ENCODE assay signal across 1 cellular context in the genomic region with DNA sequence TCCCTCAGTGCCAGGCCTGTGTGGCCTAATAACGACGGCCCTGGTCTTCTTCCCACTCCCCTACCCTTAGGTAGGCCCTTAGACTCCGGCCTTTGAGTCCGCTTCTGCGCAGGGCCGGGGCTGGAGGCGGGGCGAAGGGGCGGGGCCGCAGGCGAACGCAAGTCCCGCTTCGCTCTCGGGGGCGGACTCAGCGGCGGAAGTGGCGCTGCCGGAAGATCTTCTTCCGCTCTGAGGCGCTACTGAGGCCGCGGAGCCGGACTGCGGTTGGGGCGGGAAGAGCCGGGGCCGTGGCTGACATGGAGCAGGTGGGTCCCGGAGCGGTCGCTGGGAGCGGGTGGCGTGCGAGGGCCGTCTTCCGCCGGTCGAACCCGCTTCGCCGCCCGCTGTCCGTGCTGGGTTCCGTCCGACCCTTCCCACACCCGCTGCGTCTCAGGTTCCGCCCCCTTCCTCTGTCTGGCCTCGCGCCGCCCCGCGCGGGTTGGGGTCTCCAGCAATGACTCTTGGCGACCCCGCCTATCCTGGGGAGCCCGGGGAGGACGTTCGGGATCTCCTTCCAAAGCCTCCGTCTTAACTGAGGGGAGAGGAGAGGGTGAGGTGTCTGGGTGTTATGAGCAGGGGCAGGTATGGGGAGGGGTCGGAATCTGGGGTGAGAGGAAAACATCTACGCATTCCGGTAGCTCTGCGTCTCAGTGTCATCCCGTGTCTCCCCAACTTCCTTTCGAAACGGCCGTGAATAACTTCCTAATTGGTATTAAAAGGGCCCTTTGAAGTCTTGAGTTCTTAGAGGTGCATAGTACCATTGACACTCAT.
TF ChIP-seq lines count a peak whose summit lies in the region.

A gene (plus strand): TSS at position 218 of the 810 bp plus-strand sequence. CDS start 16,388 bp downstream, outside the sequence.

TF ChIP-seq in HepG2, 621 proteins besides CTCF, POLR2A, EP300 and RAD21 (continued from another document and continues in another):
- TF ChIP-seq, protein P1, sequence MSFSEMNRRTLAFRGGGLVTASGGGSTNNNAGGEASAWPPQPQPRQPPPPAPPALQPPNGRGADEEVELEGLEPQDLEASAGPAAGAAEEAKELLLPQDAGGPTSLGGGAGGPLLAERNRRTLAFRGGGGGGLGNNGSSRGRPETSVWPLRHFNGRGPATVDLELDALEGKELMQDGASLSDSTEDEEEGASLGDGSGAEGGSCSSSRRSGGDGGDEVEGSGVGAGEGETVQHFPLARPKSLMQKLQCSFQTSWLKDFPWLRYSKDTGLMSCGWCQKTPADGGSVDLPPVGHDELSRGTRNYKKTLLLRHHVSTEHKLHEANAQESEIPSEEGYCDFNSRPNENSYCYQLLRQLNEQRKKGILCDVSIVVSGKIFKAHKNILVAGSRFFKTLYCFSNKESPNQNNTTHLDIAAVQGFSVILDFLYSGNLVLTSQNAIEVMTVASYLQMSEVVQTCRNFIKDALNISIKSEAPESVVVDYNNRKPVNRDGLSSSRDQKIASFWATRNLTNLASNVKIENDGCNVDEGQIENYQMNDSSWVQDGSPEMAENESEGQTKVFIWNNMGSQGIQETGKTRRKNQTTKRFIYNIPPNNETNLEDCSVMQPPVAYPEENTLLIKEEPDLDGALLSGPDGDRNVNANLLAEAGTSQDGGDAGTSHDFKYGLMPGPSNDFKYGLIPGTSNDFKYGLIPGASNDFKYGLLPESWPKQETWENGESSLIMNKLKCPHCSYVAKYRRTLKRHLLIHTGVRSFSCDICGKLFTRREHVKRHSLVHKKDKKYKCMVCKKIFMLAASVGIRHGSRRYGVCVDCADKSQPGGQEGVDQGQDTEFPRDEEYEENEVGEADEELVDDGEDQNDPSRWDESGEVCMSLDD (CRISPR knock-in tag; IDR thresholded peaks at IDR 0.05; ENCODE audit: borderline replicate concordance), result peak; percentile 25; the same call in 1 of the 2 replicates
- TF ChIP-seq GATA4 (IDR thresholded peaks at IDR 0.05; ENCODE audit: borderline replicate concordance, low read depth) (peak; percentile 61; the same call in 1 of the 2 replicates), MIXL1 (CRISPR knock-in tag; IDR thresholded peaks at IDR 0.05) (no peak), CEBPG (CRISPR knock-in tag; IDR thresholded peaks at IDR 0.05) (no peak; the same call in 1 of the 2 replicates), ESRRA (CRISPR knock-in tag; IDR thresholded peaks at IDR 0.05; ENCODE audit: low read depth) (peak; percentile 80; the same call in 1 of the 2 replicates), ZNF616 (CRISPR knock-in tag; IDR thresholded peaks at IDR 0.05; ENCODE audit: low read depth) (no peak; the same call in 1 of the 2 replicates), NFE2L2 (IDR thresholded peaks at IDR 0.05; ENCODE audit: low read length) (no peak), POLR2AphosphoS5 (IDR thresholded peaks at IDR 0.05; ENCODE audit: low read depth, low read length) (peak; percentile 93), ZNF34 (CRISPR knock-in tag; IDR thresholded peaks at IDR 0.05; ENCODE audit: borderline replicate concordance) (peak; percentile 86; the same call in 1 of the 2 replicates), ZNF333 (CRISPR knock-in tag; IDR thresholded peaks at IDR 0.05; ENCODE audit: borderline replicate concordance) (peak; percentile 91; the same call in 1 of the 2 replicates), MEIS1 (CRISPR knock-in tag; IDR thresholded peaks at IDR 0.05; ENCODE audit: borderline replicate concordance) (peak; percentile 76; the same call in 1 of the 2 replicates), MAFF (IDR thresholded peaks at IDR 0.05; ENCODE audit: low read depth, low read length) (no peak), FLYWCH1 (CRISPR knock-in tag; IDR thresholded peaks at IDR 0.05) (no peak), CENPT (CRISPR knock-in tag; IDR thresholded peaks at IDR 0.05; ENCODE audit: low read depth) (no peak), ZNF776 (CRISPR knock-in tag; IDR thresholded peaks at IDR 0.05) (peak; percentile 87), REPIN1 (CRISPR knock-in tag; IDR thresholded peaks at IDR 0.05; ENCODE audit: borderline replicate concordance, low read depth) (peak; percentile 68; the same call in 1 of the 2 replicates), ETV6 (CRISPR knock-in tag; conservative IDR thresholded peaks at IDR 0.05) (peak; percentile 85), CCDC6 (CRISPR knock-in tag; IDR thresholded peaks at IDR 0.05) (0 out of 2 replicates have a peak, but pooled peaks have one; percentile 76)
- TF ChIP-seq, protein P2, sequence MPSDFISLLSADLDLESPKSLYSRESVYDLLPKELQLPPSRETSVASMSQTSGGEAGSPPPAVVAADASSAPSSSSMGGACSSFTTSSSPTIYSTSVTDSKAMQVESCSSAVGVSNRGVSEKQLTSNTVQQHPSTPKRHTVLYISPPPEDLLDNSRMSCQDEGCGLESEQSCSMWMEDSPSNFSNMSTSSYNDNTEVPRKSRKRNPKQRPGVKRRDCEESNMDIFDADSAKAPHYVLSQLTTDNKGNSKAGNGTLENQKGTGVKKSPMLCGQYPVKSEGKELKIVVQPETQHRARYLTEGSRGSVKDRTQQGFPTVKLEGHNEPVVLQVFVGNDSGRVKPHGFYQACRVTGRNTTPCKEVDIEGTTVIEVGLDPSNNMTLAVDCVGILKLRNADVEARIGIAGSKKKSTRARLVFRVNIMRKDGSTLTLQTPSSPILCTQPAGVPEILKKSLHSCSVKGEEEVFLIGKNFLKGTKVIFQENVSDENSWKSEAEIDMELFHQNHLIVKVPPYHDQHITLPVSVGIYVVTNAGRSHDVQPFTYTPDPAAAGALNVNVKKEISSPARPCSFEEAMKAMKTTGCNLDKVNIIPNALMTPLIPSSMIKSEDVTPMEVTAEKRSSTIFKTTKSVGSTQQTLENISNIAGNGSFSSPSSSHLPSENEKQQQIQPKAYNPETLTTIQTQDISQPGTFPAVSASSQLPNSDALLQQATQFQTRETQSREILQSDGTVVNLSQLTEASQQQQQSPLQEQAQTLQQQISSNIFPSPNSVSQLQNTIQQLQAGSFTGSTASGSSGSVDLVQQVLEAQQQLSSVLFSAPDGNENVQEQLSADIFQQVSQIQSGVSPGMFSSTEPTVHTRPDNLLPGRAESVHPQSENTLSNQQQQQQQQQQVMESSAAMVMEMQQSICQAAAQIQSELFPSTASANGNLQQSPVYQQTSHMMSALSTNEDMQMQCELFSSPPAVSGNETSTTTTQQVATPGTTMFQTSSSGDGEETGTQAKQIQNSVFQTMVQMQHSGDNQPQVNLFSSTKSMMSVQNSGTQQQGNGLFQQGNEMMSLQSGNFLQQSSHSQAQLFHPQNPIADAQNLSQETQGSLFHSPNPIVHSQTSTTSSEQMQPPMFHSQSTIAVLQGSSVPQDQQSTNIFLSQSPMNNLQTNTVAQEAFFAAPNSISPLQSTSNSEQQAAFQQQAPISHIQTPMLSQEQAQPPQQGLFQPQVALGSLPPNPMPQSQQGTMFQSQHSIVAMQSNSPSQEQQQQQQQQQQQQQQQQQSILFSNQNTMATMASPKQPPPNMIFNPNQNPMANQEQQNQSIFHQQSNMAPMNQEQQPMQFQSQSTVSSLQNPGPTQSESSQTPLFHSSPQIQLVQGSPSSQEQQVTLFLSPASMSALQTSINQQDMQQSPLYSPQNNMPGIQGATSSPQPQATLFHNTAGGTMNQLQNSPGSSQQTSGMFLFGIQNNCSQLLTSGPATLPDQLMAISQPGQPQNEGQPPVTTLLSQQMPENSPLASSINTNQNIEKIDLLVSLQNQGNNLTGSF (CRISPR knock-in tag; IDR thresholded peaks at IDR 0.05), result peak; percentile 29; the same call in 1 of the 2 replicates
- TF ChIP-seq, protein P3, sequence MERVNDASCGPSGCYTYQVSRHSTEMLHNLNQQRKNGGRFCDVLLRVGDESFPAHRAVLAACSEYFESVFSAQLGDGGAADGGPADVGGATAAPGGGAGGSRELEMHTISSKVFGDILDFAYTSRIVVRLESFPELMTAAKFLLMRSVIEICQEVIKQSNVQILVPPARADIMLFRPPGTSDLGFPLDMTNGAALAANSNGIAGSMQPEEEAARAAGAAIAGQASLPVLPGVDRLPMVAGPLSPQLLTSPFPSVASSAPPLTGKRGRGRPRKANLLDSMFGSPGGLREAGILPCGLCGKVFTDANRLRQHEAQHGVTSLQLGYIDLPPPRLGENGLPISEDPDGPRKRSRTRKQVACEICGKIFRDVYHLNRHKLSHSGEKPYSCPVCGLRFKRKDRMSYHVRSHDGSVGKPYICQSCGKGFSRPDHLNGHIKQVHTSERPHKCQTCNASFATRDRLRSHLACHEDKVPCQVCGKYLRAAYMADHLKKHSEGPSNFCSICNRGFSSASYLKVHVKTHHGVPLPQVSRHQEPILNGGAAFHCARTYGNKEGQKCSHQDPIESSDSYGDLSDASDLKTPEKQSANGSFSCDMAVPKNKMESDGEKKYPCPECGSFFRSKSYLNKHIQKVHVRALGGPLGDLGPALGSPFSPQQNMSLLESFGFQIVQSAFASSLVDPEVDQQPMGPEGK (CRISPR knock-in tag; IDR thresholded peaks at IDR 0.05), result peak; percentile 63
- TF ChIP-seq, protein P4, sequence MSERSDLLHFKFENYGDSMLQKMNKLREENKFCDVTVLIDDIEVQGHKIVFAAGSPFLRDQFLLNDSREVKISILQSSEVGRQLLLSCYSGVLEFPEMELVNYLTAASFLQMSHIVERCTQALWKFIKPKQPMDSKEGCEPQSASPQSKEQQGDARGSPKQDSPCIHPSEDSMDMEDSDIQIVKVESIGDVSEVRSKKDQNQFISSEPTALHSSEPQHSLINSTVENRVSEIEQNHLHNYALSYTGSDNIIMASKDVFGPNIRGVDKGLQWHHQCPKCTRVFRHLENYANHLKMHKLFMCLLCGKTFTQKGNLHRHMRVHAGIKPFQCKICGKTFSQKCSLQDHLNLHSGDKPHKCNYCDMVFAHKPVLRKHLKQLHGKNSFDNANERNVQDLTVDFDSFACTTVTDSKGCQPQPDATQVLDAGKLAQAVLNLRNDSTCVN (CRISPR knock-in tag; IDR thresholded peaks at IDR 0.05; ENCODE audit: borderline replicate concordance), result no peak
- TF ChIP-seq, protein P5, sequence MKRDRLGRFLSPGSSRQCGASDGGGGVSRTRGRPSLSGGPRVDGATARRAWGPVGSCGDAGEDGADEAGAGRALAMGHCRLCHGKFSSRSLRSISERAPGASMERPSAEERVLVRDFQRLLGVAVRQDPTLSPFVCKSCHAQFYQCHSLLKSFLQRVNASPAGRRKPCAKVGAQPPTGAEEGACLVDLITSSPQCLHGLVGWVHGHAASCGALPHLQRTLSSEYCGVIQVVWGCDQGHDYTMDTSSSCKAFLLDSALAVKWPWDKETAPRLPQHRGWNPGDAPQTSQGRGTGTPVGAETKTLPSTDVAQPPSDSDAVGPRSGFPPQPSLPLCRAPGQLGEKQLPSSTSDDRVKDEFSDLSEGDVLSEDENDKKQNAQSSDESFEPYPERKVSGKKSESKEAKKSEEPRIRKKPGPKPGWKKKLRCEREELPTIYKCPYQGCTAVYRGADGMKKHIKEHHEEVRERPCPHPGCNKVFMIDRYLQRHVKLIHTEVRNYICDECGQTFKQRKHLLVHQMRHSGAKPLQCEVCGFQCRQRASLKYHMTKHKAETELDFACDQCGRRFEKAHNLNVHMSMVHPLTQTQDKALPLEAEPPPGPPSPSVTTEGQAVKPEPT (CRISPR knock-in tag; IDR thresholded peaks at IDR 0.05; ENCODE audit: low read depth), result no peak
- TF ChIP-seq, protein P6, sequence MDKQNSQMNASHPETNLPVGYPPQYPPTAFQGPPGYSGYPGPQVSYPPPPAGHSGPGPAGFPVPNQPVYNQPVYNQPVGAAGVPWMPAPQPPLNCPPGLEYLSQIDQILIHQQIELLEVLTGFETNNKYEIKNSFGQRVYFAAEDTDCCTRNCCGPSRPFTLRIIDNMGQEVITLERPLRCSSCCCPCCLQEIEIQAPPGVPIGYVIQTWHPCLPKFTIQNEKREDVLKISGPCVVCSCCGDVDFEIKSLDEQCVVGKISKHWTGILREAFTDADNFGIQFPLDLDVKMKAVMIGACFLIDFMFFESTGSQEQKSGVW (CRISPR knock-in tag; IDR thresholded peaks at IDR 0.05; ENCODE audit: borderline replicate concordance), result no peak
- TF ChIP-seq, protein P7, sequence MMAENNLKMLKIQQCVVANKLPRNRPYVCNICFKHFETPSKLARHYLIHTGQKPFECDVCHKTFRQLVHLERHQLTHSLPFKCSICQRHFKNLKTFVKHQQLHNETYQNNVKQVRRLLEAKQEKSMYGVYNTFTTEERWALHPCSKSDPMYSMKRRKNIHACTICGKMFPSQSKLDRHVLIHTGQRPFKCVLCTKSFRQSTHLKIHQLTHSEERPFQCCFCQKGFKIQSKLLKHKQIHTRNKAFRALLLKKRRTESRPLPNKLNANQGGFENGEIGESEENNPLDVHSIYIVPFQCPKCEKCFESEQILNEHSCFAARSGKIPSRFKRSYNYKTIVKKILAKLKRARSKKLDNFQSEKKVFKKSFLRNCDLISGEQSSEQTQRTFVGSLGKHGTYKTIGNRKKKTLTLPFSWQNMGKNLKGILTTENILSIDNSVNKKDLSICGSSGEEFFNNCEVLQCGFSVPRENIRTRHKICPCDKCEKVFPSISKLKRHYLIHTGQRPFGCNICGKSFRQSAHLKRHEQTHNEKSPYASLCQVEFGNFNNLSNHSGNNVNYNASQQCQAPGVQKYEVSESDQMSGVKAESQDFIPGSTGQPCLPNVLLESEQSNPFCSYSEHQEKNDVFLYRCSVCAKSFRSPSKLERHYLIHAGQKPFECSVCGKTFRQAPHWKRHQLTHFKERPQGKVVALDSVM (CRISPR knock-in tag; IDR thresholded peaks at IDR 0.05), result peak; percentile 62; the same call in 1 of the 2 replicates
- TF ChIP-seq, protein P8, sequence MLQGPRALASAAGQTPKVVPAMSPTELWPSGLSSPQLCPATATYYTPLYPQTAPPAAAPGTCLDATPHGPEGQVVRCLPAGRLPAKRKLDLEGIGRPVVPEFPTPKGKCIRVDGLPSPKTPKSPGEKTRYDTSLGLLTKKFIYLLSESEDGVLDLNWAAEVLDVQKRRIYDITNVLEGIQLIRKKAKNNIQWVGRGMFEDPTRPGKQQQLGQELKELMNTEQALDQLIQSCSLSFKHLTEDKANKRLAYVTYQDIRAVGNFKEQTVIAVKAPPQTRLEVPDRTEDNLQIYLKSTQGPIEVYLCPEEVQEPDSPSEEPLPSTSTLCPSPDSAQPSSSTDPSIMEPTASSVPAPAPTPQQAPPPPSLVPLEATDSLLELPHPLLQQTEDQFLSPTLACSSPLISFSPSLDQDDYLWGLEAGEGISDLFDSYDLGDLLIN (CRISPR knock-in tag; IDR thresholded peaks at IDR 0.05; ENCODE audit: borderline replicate concordance), result peak; percentile 83; the same call in 1 of the 2 replicates
- TF ChIP-seq, protein P9, sequence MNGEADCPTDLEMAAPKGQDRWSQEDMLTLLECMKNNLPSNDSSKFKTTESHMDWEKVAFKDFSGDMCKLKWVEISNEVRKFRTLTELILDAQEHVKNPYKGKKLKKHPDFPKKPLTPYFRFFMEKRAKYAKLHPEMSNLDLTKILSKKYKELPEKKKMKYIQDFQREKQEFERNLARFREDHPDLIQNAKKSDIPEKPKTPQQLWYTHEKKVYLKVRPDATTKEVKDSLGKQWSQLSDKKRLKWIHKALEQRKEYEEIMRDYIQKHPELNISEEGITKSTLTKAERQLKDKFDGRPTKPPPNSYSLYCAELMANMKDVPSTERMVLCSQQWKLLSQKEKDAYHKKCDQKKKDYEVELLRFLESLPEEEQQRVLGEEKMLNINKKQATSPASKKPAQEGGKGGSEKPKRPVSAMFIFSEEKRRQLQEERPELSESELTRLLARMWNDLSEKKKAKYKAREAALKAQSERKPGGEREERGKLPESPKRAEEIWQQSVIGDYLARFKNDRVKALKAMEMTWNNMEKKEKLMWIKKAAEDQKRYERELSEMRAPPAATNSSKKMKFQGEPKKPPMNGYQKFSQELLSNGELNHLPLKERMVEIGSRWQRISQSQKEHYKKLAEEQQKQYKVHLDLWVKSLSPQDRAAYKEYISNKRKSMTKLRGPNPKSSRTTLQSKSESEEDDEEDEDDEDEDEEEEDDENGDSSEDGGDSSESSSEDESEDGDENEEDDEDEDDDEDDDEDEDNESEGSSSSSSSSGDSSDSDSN (CRISPR knock-in tag; IDR thresholded peaks at IDR 0.05), result peak; percentile 86
